8 cellular contexts compared by ENCODE assay signal in genomic region chr6:42136508-42137191, GRCh38. TPM values are rescaled to one million over a fixed set of nuclear protein-coding genes. Genes with fewer than 3 reads are reported as not detected.
A peak's percentile ranks its signal among the peaks of the same experiment; 100 is the strongest.
DNase-seq lines count a peak whose midpoint lies in the region; ATAC-seq and TF ChIP-seq lines count a peak whose summit lies in the region.

No MANE protein-coding gene starts in this region.

- peaks cover 13% of the 10 kb centered on the region for H3K27me3 Mint-ChIP-seq in activated CD8-positive, alpha-beta T cell treated with anti-CD3 and anti-CD28 coated beads for 36 hours

- POLR2A ChIA-PET in activated CD8-positive, alpha-beta T cell treated with anti-CD3 and anti-CD28 coated beads for 36 hours (lab: Charles Lee) = no interaction called here

- H3K4me1 ChIP-seq in ES-I3 (ENCODE audit: insufficient read depth, low read length) (peaks cover 53% of the 10 kb centered on the region), hepatocyte (ENCODE audit: insufficient read depth) (peaks cover 51% of the 10 kb centered on the region)

- H3K27ac Mint-ChIP-seq in activated CD8-positive, alpha-beta T cell treated with anti-CD3 and anti-CD28 coated beads for 36 hours = peak overlapping the region; percentile 12

- no peaks in the 10 kb centered on the region for H3K9me2 ChIP-seq in hepatocyte (replicated peaks; ENCODE audit: insufficient read depth)

- no peak overlapping the region for H3K4me3 ChIP-seq in hepatocyte

- peaks cover 11% of the 10 kb centered on the region for H3K4me1 Mint-ChIP-seq in activated CD8-positive, alpha-beta T cell treated with anti-CD3 and anti-CD28 coated beads for 36 hours (ENCODE audit: low read depth)

- peaks cover 67% of the 10 kb centered on the region for H3K79me2 ChIP-seq in hepatocyte

- H3K36me3 Mint-ChIP-seq in activated CD8-positive, alpha-beta T cell treated with anti-CD3 and anti-CD28 coated beads for 36 hours (ENCODE audit: low read depth) = no peaks in the 10 kb centered on the region

- peak overlapping the region; percentile 87 for H3K4me2 ChIP-seq in hepatocyte

- DNase-seq in HT1080 (ENCODE audit: low read depth) (peak; percentile 65), hepatocyte (ENCODE audit: low spot score) (peak; percentile 76), NCI-H2196 (lab: John Stamatoyannopoulos, UW; ENCODE audit: unreplicated experiment) (no peak), NCI-H446 treated with DMSO at 0.1 percent for 48 hours (lab: John Stamatoyannopoulos, UW) (no peak)
- DNase-seq in activated CD8-positive, alpha-beta T cell treated with anti-CD3 and anti-CD28 coated beads for 36 hours = peak; percentile 78
- peak in 2 of 3 donors; percentile 11 to 20 for DNase-seq in stimulated activated CD4-positive, alpha-beta T cell treated with anti-CD3 and anti-CD28 coated beads, TNF-alpha, amount 100 ng/mL, for 48 hours (ENCODE audit: low read depth in 3 of 3)

- H3K36me3 ChIP-seq in ES-I3 (ENCODE audit: insufficient read depth, low read length) (0 out of 2 replicates have a peak, but pooled peaks cover 3% of the 10 kb centered on the region), hepatocyte (replicated peaks; ENCODE audit: insufficient read depth, low read depth) (no peaks in the 10 kb centered on the region)

- H2AFZ ChIP-seq in hepatocyte = no peak overlapping the region

- H3K9me3 Mint-ChIP-seq in activated CD8-positive, alpha-beta T cell treated with anti-CD3 and anti-CD28 coated beads for 36 hours = no peaks in the 10 kb centered on the region

- H3K27me3 ChIP-seq in hepatocyte = no peaks in the 10 kb centered on the region

- intact Hi-C loops in activated CD8-positive, alpha-beta T cell treated with anti-CD3 and anti-CD28 coated beads for 36 hours (cut with micrococcal nuclease) = no loop called here

- no peaks in the 10 kb centered on the region for H4K20me1 ChIP-seq in hepatocyte (ENCODE audit: insufficient read depth, poor library complexity, severe bottlenecking)

- 28% methylated on average over 14 of the region's 14 CpGs for WGBS in hepatocyte (ENCODE audit: low lambda C conversion rate, missing lambda C conversion rate)

- no peaks in the 10 kb centered on the region for H3K9me3 ChIP-seq in ES-I3 (ENCODE audit: control insufficient read depth, insufficient read depth, low read length)
- H3K9me3 ChIP-seq in hepatocyte (ENCODE audit: low read depth) = no peaks in the 10 kb centered on the region

- TF ChIP-seq CTCF in activated CD8-positive, alpha-beta T cell treated with anti-CD3 and anti-CD28 coated beads for 36 hours (IDR thresholded peaks at IDR 0.05) = no peak
- TF ChIP-seq CTCF in hepatocyte (IDR thresholded peaks at IDR 0.05; ENCODE audit: poor library complexity) = peak; percentile 31

- CTCF ChIA-PET in activated CD8-positive, alpha-beta T cell treated with anti-CD3 and anti-CD28 coated beads for 36 hours (lab: Charles Lee) = interaction anchor here (0.8 to 4.3 kb wide), 14 partner anchors 15 to 418 kb away, joined by 3 to 20 read pairs (median 4); partner anchors contain the start of gene GUCA1B

- H3K27ac ChIP-seq in hepatocyte = peak overlapping the region; percentile 96

- peak overlapping the region; percentile 22 for H3K9ac ChIP-seq in ES-I3 (ENCODE audit: low read depth, low read length)

- ATAC-seq in activated CD8-positive, alpha-beta T cell treated with anti-CD3 and anti-CD28 coated beads for 36 hours = peak; percentile 86
- no peak for ATAC-seq in HG02642 (IDR thresholded peaks at IDR 0.05; ENCODE audit: poor library complexity, unreplicated experiment)

- peak overlapping the region; percentile 37 for H3K4me3 Mint-ChIP-seq in activated CD8-positive, alpha-beta T cell treated with anti-CD3 and anti-CD28 coated beads for 36 hours

RNA-seq across cellular contexts. Expression of gene C6orf132, which starts 5.8 kb away (rescaled TPM):
- not detected in 2 replicates for total RNA-seq in HT1080 (2014; rRNA removed; shearing (Covaris generic))
- polyA plus RNA-seq in HT1080 (2015; cell fraction: cytosol; rRNA removed) = not detected in 2 replicates
- polyA plus RNA-seq in HT1080 (2015; cell fraction: nucleus; rRNA removed) = not detected in 2 replicates
- total RNA-seq in activated CD8-positive, alpha-beta T cell treated with anti-CD3 and anti-CD28 coated beads for 36 hours = under 1 TPM; 0.13 to 0.18 TPM
- 11.6 and 12.5 TPM in 2 replicates for total RNA-seq in hepatocyte
- polyA plus RNA-seq in hepatocyte = 9.4 and 10.5 TPM in 2 replicates

RNA-seq across cellular contexts. Expression of gene GUCA1A, which starts 36.5 kb away (rescaled TPM):
- total RNA-seq in HT1080 (2014; rRNA removed; shearing (Covaris generic)) = not detected in 2 replicates
- not detected in 2 replicates for polyA plus RNA-seq in HT1080 (2015; cell fraction: cytosol; rRNA removed)
- polyA plus RNA-seq in HT1080 (2015; cell fraction: nucleus; rRNA removed) = not detected in 2 replicates
- total RNA-seq in activated CD8-positive, alpha-beta T cell treated with anti-CD3 and anti-CD28 coated beads for 36 hours = under 1 TPM in 1 of 2 experiments, not detected in 1; 0.20 TPM
- total RNA-seq in hepatocyte = 0.43 and 0.92 TPM in 2 replicates
- 0.75 and 3.1 TPM in 2 replicates for polyA plus RNA-seq in hepatocyte

RNA-seq across cellular contexts. Expression of gene GUCA1B, which starts 58.1 kb away (rescaled TPM):
- total RNA-seq in HT1080 (2014; rRNA removed; shearing (Covaris generic)) = 0.07 TPM in 1 of 2 replicates, not detected in the other
- 0.11 and 0.65 TPM in 2 replicates for polyA plus RNA-seq in HT1080 (2015; cell fraction: cytosol; rRNA removed)
- 0.97 and 1.2 TPM in 2 replicates for polyA plus RNA-seq in HT1080 (2015; cell fraction: nucleus; rRNA removed)
- 1 to 10 TPM; 1.9 to 2.6 TPM for total RNA-seq in activated CD8-positive, alpha-beta T cell treated with anti-CD3 and anti-CD28 coated beads for 36 hours
- 0.72 and 0.93 TPM in 2 replicates for total RNA-seq in hepatocyte
- 0.41 TPM in 1 of 2 replicates, not detected in the other for polyA plus RNA-seq in hepatocyte

Comparison
In these comparisons a context has a peak if more than half of its experiments do, and no peak if none do; other contexts are left out.
1. DNase-seq: peak in HT1080 (single experiment), activated CD8-positive, alpha-beta T cell treated with anti-CD3 and anti-CD28 coated beads for 36 hours (single experiment), hepatocyte (single experiment) and stimulated activated CD4-positive, alpha-beta T cell treated with anti-CD3 and anti-CD28 coated beads, TNF-alpha, amount 100 ng/mL, for 48 hours (2 of 3); none in NCI-H2196 (single experiment) and NCI-H446 treated with DMSO at 0.1 percent for 48 hours (single experiment).
2. RNA of gene C6orf132, which starts 5.8 kb away (total RNA-seq): 11.6 to 12.5 TPM in hepatocyte; 0.13 to 0.18 TPM in activated CD8-positive, alpha-beta T cell treated with anti-CD3 and anti-CD28 coated beads for 36 hours and not detected in HT1080; every median in the first group is over 10 times any median in the second.